In genomic region chr15:77036537-77037474, GRCh38 we compare ENCODE assay signal across 10 cellular contexts. TPM values are rescaled to one million over a fixed set of nuclear protein-coding genes. Genes with fewer than 3 reads are reported as not detected.
A peak's percentile ranks its signal among the peaks of the same experiment; 100 is the strongest.
DNase-seq lines count a peak whose midpoint lies in the region; ATAC-seq and TF ChIP-seq lines count a peak whose summit lies in the region.
"Had no signal": no experiment of that assay in that cellular context is flagged by ENCODE, and none has a peak within 500 bp of the region (broad histone marks: within the 10 kb centered on the region; RNA-seq: fewer than 3 reads in every experiment).

No MANE protein-coding gene starts in this region.

- H3K9me3 ChIP-seq in adrenal gland (replicated peaks in 1 of 3), result no peaks in the 10 kb centered on the region

- no peaks in the 10 kb centered on the region for H3K27me3 ChIP-seq in adrenal gland

- peaks cover 0 to 3% of the 10 kb centered on the region in 2 donors for H3K36me3 ChIP-seq in adrenal gland (replicated peaks in 1 of 2)

- no peak for TF ChIP-seq POLR2A in adrenal gland (IDR thresholded peaks at IDR 0.05)

- peak; percentile 1 for DNase-seq in stimulated activated CD4-positive, alpha-beta T cell treated with anti-CD3 and anti-CD28 coated beads, Interleukin-4, amount 100 ng/mL, for 1 hour
- DNase-seq in stimulated activated CD4-positive, alpha-beta T cell treated with anti-CD3 and anti-CD28 coated beads, Interleukin-12 subunit alpha, Interleukin-12 subunit beta, amount 100 ng/mL, for 4 hours, result no peak
- DNase-seq in adrenal gland (peak in 4 of 7 donors; percentile 6 to 51 (median 16)), mucosa of gallbladder (ENCODE audit: low spot score) (peak; percentile 9), ureter (ENCODE audit: low spot score) (peak; percentile 39), occipital lobe (lab: John Stamatoyannopoulos, UW) (no peak)
- DNase-seq: amniotic stem cell had no signal

- no peak overlapping the region for H3K4me3 ChIP-seq in adrenal gland

- intact Hi-C loops in adrenal gland (cut with DNase I), result loop anchor here in 1 of 2 donors (10.0 kb wide), 2 partner anchors 52 to 458 kb away; no protein-coding TSS in a partner anchor

- H3K27ac ChIP-seq in adrenal gland, result no peak overlapping the region
- H3K27ac ChIP-seq: epithelial cell of prostate had no signal

- 92 to 97% (median 94%) methylated on average over 11 to 23 of the region's 23 CpGs for WGBS in adrenal gland, 4 donors

- no peaks in the 10 kb centered on the region for H3K4me1 ChIP-seq in adrenal gland (replicated peaks in 1 of 2)

- no peak for TF ChIP-seq CTCF in adrenal gland (IDR thresholded peaks at IDR 0.05)

- ATAC-seq in GM19467 (IDR thresholded peaks at IDR 0.05; ENCODE audit: unreplicated experiment) (no peak), GM19395 (IDR thresholded peaks at IDR 0.05; ENCODE audit: unreplicated experiment) (no peak)

RNA-seq across cellular contexts. Expression of gene TSPAN3, which starts 34.1 kb away (rescaled TPM):
- 100 to 1,000 TPM; 181 to 387 (median 230) TPM for total RNA-seq in adrenal gland
- 100 to 1,000 TPM; 129 to 256 (median 202) TPM for polyA plus RNA-seq in adrenal gland
- 430 TPM for total RNA-seq in mucosa of gallbladder
- 166 TPM for total RNA-seq in ureter
- 202 TPM for total RNA-seq in occipital lobe

RNA-seq across cellular contexts. Expression of gene PSTPIP1, which starts 41.9 kb away (rescaled TPM):
- total RNA-seq in adrenal gland (10 to 100 TPM in 5 of 8 donors, 1 to 10 TPM in 3; 8.6 to 15.3 (median 10.7) TPM), mucosa of gallbladder (16.3 TPM), ureter (12.3 TPM), occipital lobe (0.62 TPM)
- polyA plus RNA-seq in adrenal gland, result 10 to 100 TPM in 2 of 3 donors, 1 to 10 TPM in 1; 1.4 to 31.5 (median 16.7) TPM

Comparison
In these comparisons a context has a peak if more than half of its experiments do, and no peak if none do; other contexts are left out.
1. DNase-seq: peak in stimulated activated CD4-positive, alpha-beta T cell treated with anti-CD3 and anti-CD28 coated beads, Interleukin-4, amount 100 ng/mL, for 1 hour (single experiment), adrenal gland (4 of 7), mucosa of gallbladder (single experiment) and ureter (single experiment); none in stimulated activated CD4-positive, alpha-beta T cell treated with anti-CD3 and anti-CD28 coated beads, Interleukin-12 subunit alpha, Interleukin-12 subunit beta, amount 100 ng/mL, for 4 hours (single experiment) and occipital lobe (single experiment).